In genomic region chr22:31253949-31254348, GRCh38 we compare ENCODE assay signal across 1 cellular context.
TF ChIP-seq lines count a peak whose summit lies in the region.

No MANE protein-coding gene starts in this region.

TF ChIP-seq in endothelial cell of umbilical vein, 7 proteins besides CTCF, POLR2A, EP300 and RAD21:
- no peak for TF ChIP-seq EZH2 (IDR thresholded peaks at IDR 0.05; ENCODE audit: borderline replicate concordance, low read depth, low read length, severe bottlenecking)
- TF ChIP-seq MAX (IDR thresholded peaks at IDR 0.05; ENCODE audit: insufficient read depth, insufficient read length): no peak
- TF ChIP-seq JUN (IDR thresholded peaks at IDR 0.05; ENCODE audit: borderline replicate concordance, insufficient read depth, insufficient read length, low read depth): no peak
- no peak for TF ChIP-seq FOS (IDR thresholded peaks at IDR 0.05; ENCODE audit: borderline replicate concordance, insufficient read depth, low read length)
- no peak for TF ChIP-seq POLR2AphosphoS5 (IDR thresholded peaks at IDR 0.05; ENCODE audit: insufficient read depth, low read depth, low read length)
- no peak for TF ChIP-seq MYC (IDR thresholded peaks at IDR 0.05; ENCODE audit: low read depth, low read length)
- no peak for TF ChIP-seq GATA2 (IDR thresholded peaks at IDR 0.05; ENCODE audit: insufficient read depth, insufficient read length, low read depth, low read length)
TF ChIP-seq in endothelial cell of umbilical vein: peak in this region for 0.
